In the genomic region with DNA sequence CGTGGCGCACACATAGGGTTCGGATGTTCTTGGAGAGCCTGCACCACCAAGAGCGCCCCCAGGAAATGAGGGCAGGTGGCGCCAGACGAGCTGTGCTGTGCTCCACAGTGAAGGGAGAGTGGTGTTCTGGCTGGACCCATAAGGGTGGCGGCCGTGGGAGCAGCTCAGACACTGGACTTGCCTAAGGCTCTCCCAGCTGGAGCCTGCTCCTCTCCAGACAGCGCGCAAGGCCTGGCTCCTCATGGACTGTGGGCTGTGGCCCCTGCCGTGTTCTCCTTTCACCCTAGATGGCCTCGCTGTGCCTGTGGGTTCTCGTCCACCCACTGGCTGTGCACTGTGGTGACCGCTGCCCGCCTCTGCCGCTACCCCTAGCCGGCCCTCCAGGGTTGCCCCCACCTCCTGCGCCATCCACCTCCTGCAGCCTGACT, we compare ENCODE assay signal across 26 cellular contexts.
A peak's percentile ranks its signal among the peaks of the same experiment; 100 is the strongest.
DNase-seq lines count a peak whose midpoint lies in the region; ATAC-seq and TF ChIP-seq lines count a peak whose summit lies in the region.
"Had no signal": no experiment of that assay in that cellular context is flagged by ENCODE, and none has a peak within 500 bp of the region (broad histone marks: within the 10 kb centered on the region; RNA-seq: fewer than 3 reads in every experiment).

No MANE protein-coding gene starts in this region.

- H4K20me1 ChIP-seq in BLaER1 (peaks cover 84% of the 10 kb centered on the region), HCT116 (ENCODE audit: insufficient read depth) (0 out of 2 replicates have a peak, but pooled peaks cover 6% of the 10 kb centered on the region), osteoblast (ENCODE audit: insufficient read depth, low read length) (peaks cover 36% of the 10 kb centered on the region)

- no peaks in the 10 kb centered on the region for H3K9me2 ChIP-seq in HCT116 (ENCODE audit: insufficient read depth)

- TF ChIP-seq RAD21 in HCT116 (IDR thresholded peaks at IDR 0.05; ENCODE audit: low read depth): no peak

- CTCF ChIA-PET in HCT116 (lab: Charles Lee): no interaction called here

- H3K36me3 ChIP-seq in BLaER1 (peaks cover 83% of the 10 kb centered on the region), HCT116 (ENCODE audit: control insufficient read depth in 1 of 2, insufficient read depth in 2 of 2, low read length in 2 of 2) (peaks cover 4 to 18% of the 10 kb centered on the region in 2 experiments), osteoblast (ENCODE audit: insufficient read depth, low read length) (peaks cover 11% of the 10 kb centered on the region), tibial nerve (peaks cover 0 to 54% (median 0%) of the 10 kb centered on the region in 3 donors)
- H3K36me3 ChIP-seq: ovary had no signal

- H3K79me2 ChIP-seq in HCT116 (ENCODE audit: insufficient read depth, low read length) (peaks cover 87% of the 10 kb centered on the region), osteoblast (ENCODE audit: insufficient read depth, low read length) (peaks cover 79% of the 10 kb centered on the region)

- H3K4me3 ChIP-seq in BLaER1: no peak overlapping the region
- no peak overlapping the region for H3K4me3 ChIP-seq in HCT116 (replicated peaks in 1 of 2; ENCODE audit: low read depth in 1 of 2, low read length in 2 of 2)
- no peak overlapping the region for H3K4me3 ChIP-seq in osteoblast (ENCODE audit: insufficient read depth, low read length)
- no peak overlapping the region for H3K4me3 ChIP-seq in tibial nerve
- H3K4me3 ChIP-seq: esophagus squamous epithelium, ovary, spleen had no signal

- RAD21 ChIA-PET in HCT116 (lab: Charles Lee; ENCODE audit: low non-redundant PET in 1 of 2, low total read pairs in 2 of 2, uncharacterized antibody in 2 of 2, unreplicated experiment in 2 of 2): no interaction called here

- intact Hi-C loops in HCT116 (cut with micrococcal nuclease): no loop called here

- H3K27me3 Mint-ChIP-seq in endothelial cell (ENCODE audit: unreplicated experiment): peaks cover 9% of the 10 kb centered on the region
- H3K27me3 Mint-ChIP-seq: dendritic cell treated with granulocyte-macrophage colony-stimulating factor and Interleukin-4, amounts not matched to agents 40 ng/mL and 50 ng/mL, for 4 days; naive B cell had no signal

- H2AFZ ChIP-seq in HCT116 (ENCODE audit: low read depth, low read length, poor library complexity, severe bottlenecking) (no peak overlapping the region), osteoblast (ENCODE audit: low read length) (no peak overlapping the region)

- peaks cover 35% of the 10 kb centered on the region for H3K36me3 Mint-ChIP-seq in endothelial cell (ENCODE audit: low read depth, unreplicated experiment)

- TF ChIP-seq EP300 in tibial nerve (IDR thresholded peaks at IDR 0.05): no peak

- peaks cover 11% of the 10 kb centered on the region for H3K4me1 Mint-ChIP-seq in endothelial cell (ENCODE audit: unreplicated experiment)
- H3K4me1 Mint-ChIP-seq: endodermal cell had no signal

- H3K4me3 Mint-ChIP-seq in endothelial cell (ENCODE audit: unreplicated experiment): peak overlapping the region; percentile 15
- H3K4me3 Mint-ChIP-seq: dendritic cell treated with granulocyte-macrophage colony-stimulating factor and Interleukin-4, amounts not matched to agents 40 ng/mL and 50 ng/mL, for 4 days; endodermal cell had no signal

- TF ChIP-seq POLR2A in HCT116 (IDR thresholded peaks at IDR 0.05; ENCODE audit: borderline replicate concordance, extremely low read depth, insufficient read depth, insufficient read length): no peak
- TF ChIP-seq POLR2A in tibial nerve (IDR thresholded peaks at IDR 0.05): no peak

- WGBS in tibial nerve, 2 donors: 93% methylated on average over 18 of the region's 18 CpGs

- H3K27ac ChIP-seq in BLaER1 (no peak overlapping the region), HCT116 (ENCODE audit: low read depth, low read length) (no peak overlapping the region), osteoblast (ENCODE audit: low read depth, low read length) (no peak overlapping the region), tibial nerve (no peak overlapping the region)
- H3K27ac ChIP-seq: esophagus squamous epithelium, ovary had no signal

- H3K9me3 Mint-ChIP-seq in endothelial cell (ENCODE audit: unreplicated experiment): no peaks in the 10 kb centered on the region

- H3K9me3 ChIP-seq in BLaER1 (peaks cover 52% of the 10 kb centered on the region), HCT116 (ENCODE audit: control insufficient read depth in 1 of 2, insufficient read depth in 1 of 2, low read depth in 1 of 2, low read length in 2 of 2) (no peaks in the 10 kb centered on the region), osteoblast (ENCODE audit: low read depth, low read length) (no peaks in the 10 kb centered on the region), tibial nerve (no peaks in the 10 kb centered on the region)
- H3K9me3 ChIP-seq: esophagus squamous epithelium, ovary had no signal

- BruUV-seq in HCT116 (replicated peaks; lab: Mats Ljungman, UMichigan): no TSS peak

- DNase-seq in HCT116 (ENCODE audit: low read depth, low spot score): no peak
- no peak for DNase-seq in endothelial cell (ENCODE audit: low spot score)
- peak; percentile 31 for DNase-seq in osteoblast (ENCODE audit: insufficient read length, low spot score, missing footprints)
- DNase-seq in foreskin melanocyte: no peak
- DNase-seq in tibial nerve (ENCODE audit: low spot score in 2 of 2): no peak
- DNase-seq: activated CD4-positive, alpha-beta T cell treated with anti-CD3 and anti-CD28 coated beads, Interleukin-2, amount 50 U/mL, for 4 hours; activated CD8-positive, alpha-beta memory T cell treated with anti-CD3 and anti-CD28 coated beads, Interleukin-2, amount 50 U/mL, for 48 hours; central memory CD4-positive, alpha-beta T cell; DND-41; endodermal cell; esophagus squamous epithelium; hypothalamus; naive B cell; NCI-H1048; NCI-H1694; NCI-H524 treated with DMSO at 0.1 percent for 48 hours; ovary; retina; SIG-M5; spleen; T-helper 9 cell had no signal

- ATAC-seq in HCT116 (peak; percentile 38; the same call in 1 of the 2 replicates), HG03108 (IDR thresholded peaks at IDR 0.05; ENCODE audit: unreplicated experiment) (no peak), HG03469 (IDR thresholded peaks at IDR 0.05; ENCODE audit: unreplicated experiment) (no peak)

- TF ChIP-seq CTCF in HCT116 (IDR thresholded peaks at IDR 0.05 in 2 of 3, conservative IDR thresholded peaks at IDR 0.05 in 1 of 3; ENCODE audit: borderline replicate concordance in 1 of 3, insufficient read depth in 1 of 3, low read depth in 2 of 3, low read length in 2 of 3): no peak
- TF ChIP-seq CTCF in endothelial cell (IDR thresholded peaks at IDR 0.05; ENCODE audit: unreplicated experiment): no peak
- no peak for TF ChIP-seq CTCF in osteoblast (IDR thresholded peaks at IDR 0.05; ENCODE audit: extremely low read depth, low read depth, low read length)
- TF ChIP-seq CTCF in tibial nerve (IDR thresholded peaks at IDR 0.05): no peak

- peaks cover 16% of the 10 kb centered on the region for H3K4me1 ChIP-seq in BLaER1
- H3K4me1 ChIP-seq in HCT116 (ENCODE audit: control insufficient read depth in 1 of 2, insufficient read depth in 2 of 2, low read length in 2 of 2): no peaks in the 10 kb centered on the region
- H3K4me1 ChIP-seq in osteoblast (ENCODE audit: insufficient read depth, low read length): no peaks in the 10 kb centered on the region
- peaks cover 0 to 17% (median under 1%) of the 10 kb centered on the region in 4 donors for H3K4me1 ChIP-seq in tibial nerve

- no peak overlapping the region for H3K27ac Mint-ChIP-seq in endothelial cell (ENCODE audit: unreplicated experiment)
- H3K27ac Mint-ChIP-seq: activated T-helper 2 cell treated with anti-CD3 and anti-CD28 coated beads, Interferon-gamma antibody, Interleukin-2, Interleukin-4, amounts not matched to agents 10 μg/mL and 5 μg/mL and 100 μg/mL, durations not matched to agents 14 hours and 24 hours and 36 hours; dendritic cell treated with granulocyte-macrophage colony-stimulating factor and Interleukin-4, amounts not matched to agents 40 ng/mL and 50 ng/mL, for 4 days; endodermal cell had no signal

- H3K4me2 ChIP-seq in BLaER1 (peak overlapping the region; percentile 22), HCT116 (ENCODE audit: low read length) (no peak overlapping the region), osteoblast (ENCODE audit: insufficient read depth, low read length) (no peak overlapping the region)

- H3K9ac ChIP-seq in BLaER1 (no peak overlapping the region), HCT116 (ENCODE audit: low read length) (no peak overlapping the region)

- H3K27me3 ChIP-seq in BLaER1: no peaks in the 10 kb centered on the region
- no peaks in the 10 kb centered on the region for H3K27me3 ChIP-seq in HCT116 (ENCODE audit: insufficient read depth, low read length)
- H3K27me3 ChIP-seq in osteoblast (ENCODE audit: insufficient read depth, low read length): no peaks in the 10 kb centered on the region
- H3K27me3 ChIP-seq in tibial nerve: no peaks in the 10 kb centered on the region
- H3K27me3 ChIP-seq: esophagus squamous epithelium, ovary, spleen had no signal

- POLR2A ChIA-PET in HCT116 (lab: Charles Lee): no interaction called here

TF ChIP-seq in HCT116, 20 proteins besides CTCF, POLR2A, EP300 and RAD21 (continues in another document):
- no peak for TF ChIP-seq SIN3A (IDR thresholded peaks at IDR 0.05; ENCODE audit: low read depth)
- TF ChIP-seq EZH2phosphoT487 (IDR thresholded peaks at IDR 0.05; ENCODE audit: borderline replicate concordance): no peak
- no peak for TF ChIP-seq EZH2 (IDR thresholded peaks at IDR 0.05)
- TF ChIP-seq YY1 (IDR thresholded peaks at IDR 0.05; ENCODE audit: extremely low read depth, insufficient replicate concordance, low read depth, low read length): no peak
- TF ChIP-seq, protein P1, sequence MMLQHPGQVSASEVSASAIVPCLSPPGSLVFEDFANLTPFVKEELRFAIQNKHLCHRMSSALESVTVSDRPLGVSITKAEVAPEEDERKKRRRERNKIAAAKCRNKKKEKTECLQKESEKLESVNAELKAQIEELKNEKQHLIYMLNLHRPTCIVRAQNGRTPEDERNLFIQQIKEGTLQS (IDR thresholded peaks at IDR 0.05): no peak
